8 cellular contexts compared by ENCODE assay signal in the genomic region with DNA sequence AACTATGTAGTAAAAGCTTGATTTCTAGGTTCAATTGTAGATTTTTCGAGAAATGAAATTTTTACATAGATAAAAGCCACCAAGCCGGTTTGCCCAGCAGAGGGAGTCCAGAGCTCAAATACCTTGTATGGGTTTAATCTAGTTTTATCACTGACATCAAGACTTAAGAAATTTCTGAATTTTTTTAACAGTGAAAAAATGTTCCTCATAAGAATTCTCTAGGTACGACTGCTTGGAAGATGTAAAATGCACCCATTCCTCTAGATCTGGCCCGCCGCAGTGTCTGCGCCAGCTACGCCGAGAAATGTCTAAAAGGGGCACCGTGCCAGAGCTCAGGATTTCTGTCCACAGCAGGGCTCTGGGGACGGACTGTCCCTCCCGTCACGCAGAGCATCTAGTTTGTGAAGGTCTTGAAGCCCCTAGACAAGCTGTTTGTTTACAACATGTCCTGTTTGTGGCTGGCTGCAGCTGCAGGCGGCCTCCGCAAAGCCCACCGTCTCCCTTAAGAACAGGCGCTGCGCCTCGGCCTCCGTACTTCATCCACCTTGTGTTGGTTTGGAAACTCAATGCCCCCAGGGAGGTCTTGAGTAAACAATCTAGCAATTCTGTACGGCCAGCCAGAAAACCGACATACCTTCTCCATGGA. TPM values are rescaled to one million over a fixed set of nuclear protein-coding genes. Genes with fewer than 3 reads are reported as not detected.
DNase-seq lines count a peak whose midpoint lies in the region; ATAC-seq and TF ChIP-seq lines count a peak whose summit lies in the region.

No MANE protein-coding gene starts in this region.

- no TSS peak for BruUV-seq in Calu3 (replicated peaks; lab: Mats Ljungman, UMichigan)

- intact Hi-C loops in Calu3 (cut with micrococcal nuclease; ENCODE audit: unreplicated experiment) (loop anchor here (2.0 to 10.0 kb wide), 2 partner anchors 158 to 220 kb away; no protein-coding TSS in a partner anchor), ascending aorta (cut with DNase I) (loop anchor here (1.0 to 5.0 kb wide), 4 partner anchors 70 to 220 kb away; no protein-coding TSS in a partner anchor)

- H3K27me3 Mint-ChIP-seq in Calu3 (ENCODE audit: unreplicated experiment) (no peaks in the 10 kb centered on the region), type B pancreatic cell (no peaks in the 10 kb centered on the region)

- H3K9me3 Mint-ChIP-seq in Calu3 (ENCODE audit: low read depth, unreplicated experiment) (no peaks in the 10 kb centered on the region), type B pancreatic cell (no peaks in the 10 kb centered on the region)

- H3K27ac Mint-ChIP-seq in Calu3 (ENCODE audit: unreplicated experiment) (no peak overlapping the region), type B pancreatic cell (no peak overlapping the region)

- TF ChIP-seq CTCF in Calu3 (IDR thresholded peaks at IDR 0.05; ENCODE audit: unreplicated experiment) = peak; percentile 47
- peak; percentile 32 to 70 (median 57) for TF ChIP-seq CTCF in ascending aorta (IDR thresholded peaks at IDR 0.05)
- TF ChIP-seq CTCF in kidney epithelial cell (IDR thresholded peaks at IDR 0.05; ENCODE audit: insufficient read depth, low read length, poor library complexity, severe bottlenecking) = peak; percentile 69
- TF ChIP-seq CTCF in type B pancreatic cell (conservative IDR thresholded peaks at IDR 0.05) = peak; percentile 78

- peaks cover 69% of the 10 kb centered on the region for H3K36me3 Mint-ChIP-seq in Calu3 (ENCODE audit: insufficient read depth, unreplicated experiment)
- H3K36me3 Mint-ChIP-seq in type B pancreatic cell = peaks cover 10% of the 10 kb centered on the region

- peak; percentile 51 for DNase-seq in Calu3
- peak; percentile 63 to 69 for DNase-seq in Kasumi-1 (lab: John Stamatoyannopoulos, UW)
- no peak for DNase-seq in ascending aorta (ENCODE audit: low spot score in 2 of 2)
- no peak for DNase-seq in kidney epithelial cell (ENCODE audit: low read depth)
- no peak for DNase-seq in type B pancreatic cell (ENCODE audit: extremely low spot score, unreplicated experiment)

- H3K4me3 Mint-ChIP-seq in Calu3 (ENCODE audit: low read depth, unreplicated experiment) = no peak overlapping the region
- H3K4me3 Mint-ChIP-seq in type B pancreatic cell = no peak overlapping the region

- no peak overlapping the region for H3K4me3 ChIP-seq in ascending aorta
- no peak overlapping the region for H3K4me3 ChIP-seq in kidney epithelial cell (ENCODE audit: low read depth, low read length)

- no peaks in the 10 kb centered on the region for H3K4me1 Mint-ChIP-seq in Calu3 (ENCODE audit: low read depth, unreplicated experiment)
- no peaks in the 10 kb centered on the region for H3K4me1 Mint-ChIP-seq in type B pancreatic cell (ENCODE audit: unreplicated experiment)

- no peaks in the 10 kb centered on the region for H3K4me1 ChIP-seq in ascending aorta

- CTCF ChIA-PET in Calu3 (lab: Charles Lee) = interaction anchor here (0.7 to 2.1 kb wide), 8 partner anchors 9 to 219 kb away, joined by 3 to 29 read pairs (median 3); no protein-coding TSS in a partner anchor

- no peaks in the 10 kb centered on the region for H3K9me3 ChIP-seq in ascending aorta

- H3K27ac ChIP-seq in ascending aorta = no peak overlapping the region

- ATAC-seq in GM18861 (IDR thresholded peaks at IDR 0.05; ENCODE audit: unreplicated experiment) (no peak), GM21515 (IDR thresholded peaks at IDR 0.05; ENCODE audit: unreplicated experiment) (no peak), HG03159 (IDR thresholded peaks at IDR 0.05; ENCODE audit: unreplicated experiment) (no peak)

- H3K36me3 ChIP-seq in ascending aorta = peaks cover 61 to 80% of the 10 kb centered on the region in 2 donors
- H3K36me3 ChIP-seq in kidney epithelial cell (ENCODE audit: control insufficient read depth, insufficient read depth, low read length) = no peaks in the 10 kb centered on the region

- H3K27me3 ChIP-seq in ascending aorta (no peaks in the 10 kb centered on the region), kidney epithelial cell (ENCODE audit: control insufficient read depth, insufficient read depth, low read length) (no peaks in the 10 kb centered on the region)

RNA-seq across cellular contexts. Expression of gene MAP1LC3B, which starts 24.8 kb away (rescaled TPM):
- total RNA-seq in Calu3 (2022) = 70.3 and 71.5 TPM in 2 replicates
- total RNA-seq in ascending aorta = 37.0 TPM
- 135 and 136 TPM in 2 replicates for total RNA-seq in kidney epithelial cell
- 44.4 and 58.5 TPM in 2 replicates for total RNA-seq in type B pancreatic cell (ENCODE audit: low replicate concordance)

RNA-seq across cellular contexts. Expression of gene FBXO31, which starts 33.4 kb away (rescaled TPM):
- total RNA-seq in Calu3 (2022) (40.4 and 43.7 TPM in 2 replicates), ascending aorta (224 TPM), kidney epithelial cell (25.1 and 28.9 TPM in 2 replicates), type B pancreatic cell (ENCODE audit: low replicate concordance) (26.5 and 35.1 TPM in 2 replicates)

Comparison
In these comparisons a context has a peak if more than half of its experiments do, and no peak if none do; other contexts are left out.
1. DNase-seq: peak in Calu3 (single experiment) and Kasumi-1 (2 of 2); none in ascending aorta (0 of 2), kidney epithelial cell (single experiment) and type B pancreatic cell (single experiment).
2. Peak in every context shown above with its lines, with median percentiles within 50 percentile points of each other: CTCF ChIP-seq.